In the genomic region with DNA sequence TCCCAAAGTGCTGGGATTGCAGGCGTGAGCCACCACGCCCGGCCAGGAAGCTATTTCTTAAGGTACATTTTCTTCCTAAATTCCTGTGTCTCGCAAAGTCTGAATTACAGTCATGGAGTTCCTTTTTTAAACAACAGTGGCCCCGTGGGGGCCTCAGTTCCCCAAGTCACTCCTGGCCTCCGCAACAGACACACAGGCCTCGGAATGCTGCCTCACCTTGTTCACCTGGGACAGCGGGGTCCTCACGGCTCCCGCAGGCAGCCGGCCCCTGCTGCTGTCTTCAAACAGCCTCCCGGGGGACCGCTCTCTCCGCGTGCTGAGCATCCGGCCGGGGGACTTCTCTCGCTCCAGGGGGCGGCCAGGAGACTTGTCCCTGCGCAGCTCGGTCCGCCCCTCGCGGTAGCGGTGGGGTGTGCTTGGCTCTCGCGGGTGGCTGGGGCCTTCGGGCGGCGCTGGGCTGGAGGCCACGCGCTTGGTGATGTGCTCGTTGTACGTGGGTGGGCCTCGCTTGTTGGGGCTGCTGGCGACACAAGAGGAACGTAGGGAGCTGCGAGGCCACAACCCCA, we compare ENCODE assay signal across 33 cellular contexts.
"Had no signal": no experiment of that assay in that cellular context is flagged by ENCODE, and none has a peak within 500 bp of the region (broad histone marks: within the 10 kb centered on the region; RNA-seq: fewer than 3 reads in every experiment).

No MANE protein-coding gene starts in this region.

- H3K9me3 ChIP-seq: ascending aorta, breast epithelium, esophagus muscularis mucosa, gastrocnemius medialis had no signal

- H3K9me3 Mint-ChIP-seq: activated CD4-positive, alpha-beta T cell treated with anti-CD3 and anti-CD28 coated beads, Interleukin-2, amount 10 ng/mL, durations not matched to agents 7 days and 5 days; activated CD8-positive, alpha-beta T cell treated with anti-CD3 and anti-CD28 coated beads for 36 hours; activated T-cell treated with anti-CD3 and anti-CD28 coated beads, Interleukin-2, amount 50 U/mL, for 4 hours; activated T-helper 17 cell treated with anti-CD3 and anti-CD28 coated beads, Interleukin-2, amount 50 U/mL, for 72 hours; brain; dendritic cell treated with granulocyte-macrophage colony-stimulating factor and Interleukin-4, amounts not matched to agents 40 ng/mL and 50 ng/mL, for 4 days; effector memory CD8-positive, alpha-beta T cell; T-cell; T-helper 1 cell treated with Interleukin-12 subunit alpha and Interleukin-12 subunit beta and Interleukin-4 antibody, amounts not matched to agents 30 μg/mL and 1 μg/mL, for 36 hours; T-helper 2 cell treated with Interferon-gamma antibody and Interleukin-4, amounts not matched to agents 5 μg/mL and 100 μg/mL, for 36 hours had no signal

- H3K4me1 ChIP-seq: breast epithelium, foreskin keratinocyte had no signal

- H3K27ac ChIP-seq: ascending aorta, breast epithelium, cardiac muscle cell, coronary artery, esophagus muscularis mucosa, foreskin keratinocyte, gastrocnemius medialis had no signal

- DNase-seq: activated CD4-positive, alpha-beta T cell treated with anti-CD3 and anti-CD28 coated beads for 36 hours; activated CD4-positive, alpha-beta T cell treated with anti-CD3 and anti-CD28 coated beads, Interleukin-2, amount 10 ng/mL, durations not matched to agents 7 days and 5 days; activated CD4-positive, alpha-beta T cell treated with anti-CD3 and anti-CD28 coated beads, Interleukin-2, amount 50 U/mL, for 4 hours; activated CD4-positive, CD25-positive, alpha-beta regulatory T cell; activated CD4-positive, CD25-positive, alpha-beta regulatory T cell treated with anti-CD3 and anti-CD28 coated beads, Interleukin-2, amount 50 U/mL, for 72 hours; activated CD8-positive, alpha-beta memory T cell treated with anti-CD3 and anti-CD28 coated beads for 24 hours; activated CD8-positive, alpha-beta T cell treated with anti-CD3 and anti-CD28 coated beads for 36 hours; activated effector memory CD4-positive, alpha-beta T cell treated with Interleukin-2 at 50 U/mL for 16 hours; activated gamma-delta T cell treated with Interleukin-2 at 50 U/mL for 16 hours; activated naive CD4-positive, alpha-beta T cell treated with anti-CD3 and anti-CD28 coated beads, Interleukin-2, amount 50 U/mL, for 16 hours; activated naive CD4-positive, alpha-beta T cell treated with Interleukin-2 at 50 U/mL for 16 hours; activated T-cell treated with anti-CD3 and anti-CD28 coated beads, Interleukin-2, amount 50 U/mL, for 4 hours; amniotic stem cell; central memory CD4-positive, alpha-beta T cell; effector CD4-positive, alpha-beta T cell; effector memory CD8-positive, alpha-beta T cell; erythroblast; foreskin keratinocyte; gastrocnemius medialis; SW 1271; T-cell; T1000 had no signal

- H3K4me1 Mint-ChIP-seq: activated CD4-positive, alpha-beta T cell treated with anti-CD3 and anti-CD28 coated beads for 36 hours; activated CD4-positive, alpha-beta T cell treated with anti-CD3 and anti-CD28 coated beads, Interleukin-2, amount 10 ng/mL, durations not matched to agents 7 days and 5 days; activated T-helper 17 cell treated with anti-CD3 and anti-CD28 coated beads, Interleukin-2, amount 50 U/mL, for 72 hours; T-cell had no signal

- H3K4me3 ChIP-seq: ascending aorta, breast epithelium, cardiac muscle cell, coronary artery, esophagus muscularis mucosa, gastrocnemius medialis had no signal

- H3K27me3 ChIP-seq: ascending aorta, breast epithelium, cardiac muscle cell, esophagus muscularis mucosa, foreskin keratinocyte, gastrocnemius medialis had no signal

- H3K27ac Mint-ChIP-seq: activated CD4-positive, alpha-beta T cell treated with anti-CD3 and anti-CD28 coated beads for 36 hours; activated CD8-positive, alpha-beta T cell treated with anti-CD3 and anti-CD28 coated beads for 36 hours; activated naive CD8-positive, alpha-beta T cell; activated T-helper 17 cell treated with anti-CD3 and anti-CD28 coated beads, Interleukin-2, amount 50 U/mL, for 72 hours; dendritic cell treated with granulocyte-macrophage colony-stimulating factor and Interleukin-4, amounts not matched to agents 40 ng/mL and 50 ng/mL, for 4 days; effector memory CD8-positive, alpha-beta T cell; T-cell; T-helper 1 cell treated with Interleukin-12 subunit alpha and Interleukin-12 subunit beta and Interleukin-4 antibody, amounts not matched to agents 30 μg/mL and 1 μg/mL, for 36 hours; T-helper 2 cell treated with Interferon-gamma antibody and Interleukin-4, amounts not matched to agents 5 μg/mL and 100 μg/mL, for 36 hours had no signal

- H3K27me3 Mint-ChIP-seq: activated CD4-positive, alpha-beta T cell treated with anti-CD3 and anti-CD28 coated beads for 36 hours; activated CD4-positive, alpha-beta T cell treated with anti-CD3 and anti-CD28 coated beads, Interleukin-2, amount 10 ng/mL, durations not matched to agents 7 days and 5 days; activated CD8-positive, alpha-beta T cell treated with anti-CD3 and anti-CD28 coated beads for 36 hours; activated naive CD8-positive, alpha-beta T cell; activated T-helper 17 cell treated with anti-CD3 and anti-CD28 coated beads, Interleukin-2, amount 50 U/mL, for 72 hours; brain; dendritic cell treated with granulocyte-macrophage colony-stimulating factor and Interleukin-4, amounts not matched to agents 40 ng/mL and 50 ng/mL, for 4 days; effector memory CD8-positive, alpha-beta T cell; T-cell had no signal

- ATAC-seq: activated CD4-positive, alpha-beta T cell treated with anti-CD3 and anti-CD28 coated beads for 36 hours; activated CD8-positive, alpha-beta T cell treated with anti-CD3 and anti-CD28 coated beads for 36 hours; activated T-cell treated with anti-CD3 and anti-CD28 coated beads, Interleukin-2, amount 50 U/mL, for 4 hours; activated T-helper 17 cell treated with anti-CD3 and anti-CD28 coated beads, Interleukin-2, amount 50 U/mL, for 72 hours; effector memory CD8-positive, alpha-beta T cell; foreskin keratinocyte; gastrocnemius medialis; T-cell had no signal

- H3K36me3 ChIP-seq: ascending aorta, breast epithelium, cardiac muscle cell, gastrocnemius medialis had no signal

- H3K4me3 Mint-ChIP-seq: activated CD4-positive, alpha-beta T cell treated with anti-CD3 and anti-CD28 coated beads for 36 hours; activated CD4-positive, alpha-beta T cell treated with anti-CD3 and anti-CD28 coated beads, Interleukin-2, amount 10 ng/mL, durations not matched to agents 7 days and 5 days; activated CD8-positive, alpha-beta T cell treated with anti-CD3 and anti-CD28 coated beads for 36 hours; activated naive CD8-positive, alpha-beta T cell; activated T-cell treated with anti-CD3 and anti-CD28 coated beads, Interleukin-2, amount 50 U/mL, for 4 hours; activated T-helper 17 cell treated with anti-CD3 and anti-CD28 coated beads, Interleukin-2, amount 50 U/mL, for 72 hours; brain; dendritic cell treated with granulocyte-macrophage colony-stimulating factor and Interleukin-4, amounts not matched to agents 40 ng/mL and 50 ng/mL, for 4 days; effector memory CD8-positive, alpha-beta T cell; T-cell; T-helper 1 cell treated with Interleukin-12 subunit alpha and Interleukin-12 subunit beta and Interleukin-4 antibody, amounts not matched to agents 30 μg/mL and 1 μg/mL, for 36 hours; T-helper 2 cell treated with Interferon-gamma antibody and Interleukin-4, amounts not matched to agents 5 μg/mL and 100 μg/mL, for 36 hours had no signal

- H3K36me3 Mint-ChIP-seq: activated naive CD8-positive, alpha-beta T cell; T-cell had no signal
